Comparison of ENCODE assay signal across 10 cellular contexts in the genomic region with DNA sequence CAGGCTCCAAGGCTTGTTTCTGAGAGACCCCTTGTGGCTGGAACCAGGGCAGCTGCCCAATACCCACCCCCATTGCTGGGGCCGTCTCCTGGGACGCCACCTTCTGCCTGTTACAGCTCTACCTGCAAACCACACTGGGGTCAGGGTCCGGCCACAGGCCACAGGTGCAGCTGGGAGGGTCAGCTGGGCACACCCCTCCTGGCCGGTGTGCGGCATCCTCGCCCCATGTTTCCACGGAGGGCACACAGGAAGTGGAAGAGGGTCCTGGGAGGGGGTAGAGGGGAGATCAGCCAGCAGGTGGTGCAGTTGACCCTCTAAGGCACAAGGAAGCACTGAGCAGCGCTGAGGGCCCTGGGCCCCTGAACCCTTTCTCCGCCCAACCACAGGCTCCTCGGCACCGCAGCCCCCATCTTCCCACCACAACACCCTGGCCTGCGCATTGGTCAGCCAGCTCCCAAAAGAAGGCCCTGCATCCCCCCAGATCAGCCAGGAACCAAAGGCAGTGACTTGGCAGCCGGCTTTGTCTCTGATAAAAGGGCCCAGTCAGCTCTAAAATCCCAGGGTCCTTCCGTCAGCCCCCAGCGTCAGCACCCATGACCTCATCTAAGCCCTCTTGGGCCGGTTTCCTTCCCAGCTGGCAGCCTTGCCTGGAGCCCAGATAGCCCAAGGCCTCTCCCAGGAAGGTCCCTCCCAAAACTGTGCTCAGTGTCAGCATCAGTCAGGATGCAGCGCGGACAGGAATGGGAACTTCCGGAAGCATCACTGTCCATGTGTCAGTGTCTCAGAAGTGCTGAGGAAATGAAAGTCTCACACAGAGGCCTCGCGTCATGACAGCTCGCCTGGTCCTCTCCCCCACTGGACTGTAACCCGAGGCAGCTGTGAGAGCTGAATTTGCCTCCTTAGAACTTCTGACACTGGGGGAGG. TPM values are rescaled to one million over a fixed set of nuclear protein-coding genes. Genes with fewer than 3 reads are reported as not detected.
A peak's percentile ranks its signal among the peaks of the same experiment; 100 is the strongest.
DNase-seq lines count a peak whose midpoint lies in the region; ATAC-seq, FAIRE-seq and TF ChIP-seq lines count a peak whose summit lies in the region.
"Had no signal": no experiment of that assay in that cellular context is flagged by ENCODE, and none has a peak within 500 bp of the region (broad histone marks: within the 10 kb centered on the region; RNA-seq: fewer than 3 reads in every experiment).

No MANE protein-coding gene starts in this region.

- peak overlapping the region; percentile 36; the same call in 1 of the 2 replicates for H3K9ac ChIP-seq in OCI-LY1 (ENCODE audit: low read length)

- H3K9me3 ChIP-seq in OCI-LY1 (ENCODE audit: low read length): no peaks in the 10 kb centered on the region
- no peaks in the 10 kb centered on the region for H3K9me3 ChIP-seq in esophagus squamous epithelium

- H3F3A ChIP-seq in OCI-LY1 (ENCODE audit: insufficient read depth, low read length): no peaks in the 10 kb centered on the region

- peak; percentile 85 for FAIRE-seq in GM12891 (lab: Jason Lieb, UNC)

- no peak overlapping the region for H3K27ac ChIP-seq in OCI-LY1 (ENCODE audit: low read depth, low read length, poor library complexity, severe bottlenecking)
- no peak overlapping the region for H3K27ac ChIP-seq in esophagus squamous epithelium

- H3K27me3 ChIP-seq in OCI-LY1 (ENCODE audit: insufficient read depth, low read length) (no peaks in the 10 kb centered on the region), esophagus squamous epithelium (peaks cover 0 to 75% (median 7%) of the 10 kb centered on the region in 4 donors)

- TF ChIP-seq POLR2A in GM12891 (IDR thresholded peaks at IDR 0.05; ENCODE audit: low read depth, low read length) (no peak), esophagus squamous epithelium (IDR thresholded peaks at IDR 0.05) (no peak)

- H3K9me2 ChIP-seq in OCI-LY1 (ENCODE audit: low read depth, low read length): no peaks in the 10 kb centered on the region

- H3K4me2 ChIP-seq in OCI-LY1 (ENCODE audit: low read length): peak overlapping the region; percentile 67

- H3K4me1 ChIP-seq in OCI-LY1 (ENCODE audit: insufficient read depth, low read length, severe bottlenecking): peaks cover 21% of the 10 kb centered on the region
- peaks cover 10 to 44% (median 25%) of the 10 kb centered on the region in 3 donors for H3K4me1 ChIP-seq in esophagus squamous epithelium

- WGBS in esophagus squamous epithelium, 2 donors: 70 to 77% methylated on average over 3 to 16 of the region's 23 CpGs

- peak; percentile 96 for TF ChIP-seq CTCF in OCI-LY1 (IDR thresholded peaks at IDR 0.05; ENCODE audit: low read length)
- TF ChIP-seq CTCF in epithelial cell of proximal tubule (conservative IDR thresholded peaks at IDR 0.05; ENCODE audit: low read depth, low read length): peak; percentile 39
- TF ChIP-seq CTCF in esophagus squamous epithelium (IDR thresholded peaks at IDR 0.05): no peak

- H3K4me3 ChIP-seq in OCI-LY1 (ENCODE audit: low read depth, low read length, poor library complexity, severe bottlenecking): peak overlapping the region; percentile 58
- H3K4me3 ChIP-seq in epithelial cell of proximal tubule (ENCODE audit: low read depth, low read length): peak overlapping the region; percentile 62
- no peak overlapping the region for H3K4me3 ChIP-seq in esophagus squamous epithelium
- H3K4me3 ChIP-seq: lung had no signal

- no peaks in the 10 kb centered on the region for H4K20me1 ChIP-seq in OCI-LY1 (ENCODE audit: insufficient read depth, low read length)

- H3K79me2 ChIP-seq in OCI-LY1 (ENCODE audit: insufficient read depth, low read length): no peaks in the 10 kb centered on the region

- H2AFZ ChIP-seq in OCI-LY1 (ENCODE audit: low read length): no peak overlapping the region

- H3K36me3 ChIP-seq in OCI-LY1 (ENCODE audit: insufficient read depth, low read length): no peaks in the 10 kb centered on the region
- H3K36me3 ChIP-seq in esophagus squamous epithelium: no peaks in the 10 kb centered on the region

- intact Hi-C loops in esophagus squamous epithelium (cut with DNase I): no loop called here

- DNase-seq in GM12891 (ENCODE audit: insufficient read length, low spot score) (no peak), epithelial cell of proximal tubule (ENCODE audit: low read depth) (no peak), retina (peak; percentile 52), hippocampal formation (lab: John Stamatoyannopoulos, UW) (no peak), esophagus squamous epithelium (lab: John Stamatoyannopoulos, UW) (no peak)
- DNase-seq: NCI-H1930 had no signal

- ATAC-seq in GM21390 (IDR thresholded peaks at IDR 0.05; ENCODE audit: unreplicated experiment) (no peak), HG02588 (IDR thresholded peaks at IDR 0.05; ENCODE audit: unreplicated experiment) (no peak)

TF ChIP-seq in GM12891, 5 proteins besides CTCF, POLR2A, EP300 and RAD21:
- TF ChIP-seq SPI1 (IDR thresholded peaks at IDR 0.05; ENCODE audit: low read depth, low read length) (no peak), POLR2AphosphoS5 (IDR thresholded peaks at IDR 0.05; ENCODE audit: low read depth, low read length) (no peak), POU2F2 (IDR thresholded peaks at IDR 0.05; ENCODE audit: low read depth, low read length) (no peak), PAX5 (IDR thresholded peaks at IDR 0.05; ENCODE audit: insufficient read depth, low read length, severe bottlenecking) (no peak), TAF1 (IDR thresholded peaks at IDR 0.05; ENCODE audit: low read depth, low read length) (no peak)

RNA-seq across cellular contexts. Expression of a gene that starts 1.7 kb away (rescaled TPM):
- polyA plus RNA-seq in GM12891 (2012; ENCODE audit: low read depth, missing spikeins): not detected
- 9.8 and 86.8 TPM in 2 replicates for total RNA-seq in epithelial cell of proximal tubule
- total RNA-seq in esophagus squamous epithelium: under 1 TPM in 1 of 4 donors, not detected in 3; 0.19 TPM

RNA-seq across cellular contexts. Expression of a gene that starts 22.0 kb away (rescaled TPM):
- not detected for polyA plus RNA-seq in GM12891 (2012; ENCODE audit: low read depth, missing spikeins)
- total RNA-seq in epithelial cell of proximal tubule (0.72 and 1.7 TPM in 2 replicates), esophagus squamous epithelium (under 1 TPM in 3 of 4 donors, not detected in 1; 0.09 to 0.38 (median 0.18) TPM)

RNA-seq across cellular contexts. Expression of a gene that starts 43.0 kb away (rescaled TPM):
- polyA plus RNA-seq in GM12891 (2012; ENCODE audit: low read depth, missing spikeins): 23.0 TPM
- total RNA-seq in epithelial cell of proximal tubule: 18.2 and 28.9 TPM in 2 replicates
- total RNA-seq in esophagus squamous epithelium: 10 to 100 TPM; 13.3 to 38.3 (median 20.7) TPM

Comparison
In these comparisons a context has a peak if more than half of its experiments do, and no peak if none do; other contexts are left out.
1. H3K4me3 ChIP-seq: peak in OCI-LY1 (single experiment) and epithelial cell of proximal tubule (single experiment); none in esophagus squamous epithelium (0 of 4).
2. CTCF ChIP-seq: peak in OCI-LY1 (single experiment) and epithelial cell of proximal tubule (single experiment); none in esophagus squamous epithelium (0 of 6).